In genomic region chr13:25192936-25193335, GRCh38 we compare ENCODE assay signal across 28 cellular contexts. TPM values are rescaled to one million over a fixed set of nuclear protein-coding genes. Genes with fewer than 3 reads are reported as not detected.
A peak's percentile ranks its signal among the peaks of the same experiment; 100 is the strongest.
DNase-seq lines count a peak whose midpoint lies in the region; ATAC-seq and TF ChIP-seq lines count a peak whose summit lies in the region.
"Had no signal": no experiment of that assay in that cellular context is flagged by ENCODE, and none has a peak within 500 bp of the region (broad histone marks: within the 10 kb centered on the region; RNA-seq: fewer than 3 reads in every experiment).

No MANE protein-coding gene starts in this region.

- intact Hi-C loops in uterus (cut with DNase I; ENCODE audit: low total_unique reads) (no loop called here), MCF 10A (cut with micrococcal nuclease) (no loop called here)

- H3K36me3 ChIP-seq in uterus = no peaks in the 10 kb centered on the region
- H3K36me3 ChIP-seq: adrenal gland, thoracic aorta had no signal

- no TSS peak for BruUV-seq in MCF 10A (replicated peaks; lab: Mats Ljungman, UMichigan)

- H3K4me3 ChIP-seq in uterus = no peak overlapping the region
- H3K4me3 ChIP-seq: adrenal gland, thoracic aorta had no signal

- TF ChIP-seq CTCF in uterus (IDR thresholded peaks at IDR 0.05) = no peak
- TF ChIP-seq CTCF in MCF 10A (IDR thresholded peaks at IDR 0.05; ENCODE audit: unreplicated experiment) = no peak

- no peaks in the 10 kb centered on the region for H3K27me3 ChIP-seq in uterus
- H3K27me3 ChIP-seq: adrenal gland had no signal

- no peak for ATAC-seq in stimulated activated naive B cell treated with anti-CD40 and anti-IgM and Interleukin-4, amounts not matched to agents 10 μg/mL and 1 μg/mL and 100 μg/mL, for 72 hours (replicated peaks)
- no peak for ATAC-seq in activated CD4-positive, CD25-positive, alpha-beta regulatory T cell treated with anti-CD3 and anti-CD28 coated beads, Interleukin-2, amount 50 U/mL, for 24 hours
- no peak for ATAC-seq in GM18868 (IDR thresholded peaks at IDR 0.05; ENCODE audit: unreplicated experiment)
- ATAC-seq: CD8-positive, alpha-beta T cell; naive thymus-derived CD8-positive, alpha-beta T cell; SK-N-SH treated with all-trans-retinoic acid at 6 μM for 48 hours had no signal

- no peak overlapping the region for H3K4me3 Mint-ChIP-seq in stimulated activated naive B cell treated with anti-CD40 and anti-IgM and Interleukin-4, amounts not matched to agents 10 μg/mL and 1 μg/mL and 100 μg/mL, for 72 hours
- H3K4me3 Mint-ChIP-seq in MCF 10A (ENCODE audit: unreplicated experiment) = no peak overlapping the region
- H3K4me3 Mint-ChIP-seq: activated CD4-positive, alpha-beta memory T cell treated with anti-CD3 and anti-CD28 coated beads for 36 hours; activated naive CD4-positive, alpha-beta T cell treated with anti-CD3 and anti-CD28 coated beads for 36 hours; B cell; CD8-positive, alpha-beta T cell; naive thymus-derived CD8-positive, alpha-beta T cell; T-helper 1 cell treated with Interleukin-12 subunit alpha and Interleukin-12 subunit beta and Interleukin-4 antibody, amounts not matched to agents 30 μg/mL and 1 μg/mL, for 36 hours had no signal

- CTCF ChIA-PET in MCF 10A (lab: Yijun Ruan, JAX) = interaction anchor here (1.0 kb wide), 1 partner anchor 14 kb away, joined by 3 read pairs; no protein-coding TSS in a partner anchor

- H3K4me1 Mint-ChIP-seq in stimulated activated naive B cell treated with anti-CD40 and anti-IgM and Interleukin-4, amounts not matched to agents 10 μg/mL and 1 μg/mL and 100 μg/mL, for 72 hours = no peaks in the 10 kb centered on the region
- H3K4me1 Mint-ChIP-seq in MCF 10A (ENCODE audit: insufficient read depth, unreplicated experiment) = no peaks in the 10 kb centered on the region
- H3K4me1 Mint-ChIP-seq: B cell had no signal

- no peaks in the 10 kb centered on the region for H3K4me1 ChIP-seq in uterus
- H3K4me1 ChIP-seq: adrenal gland had no signal

- peaks cover 29 to 46% of the 10 kb centered on the region in 2 donors for H3K27me3 Mint-ChIP-seq in stimulated activated naive B cell treated with anti-CD40 and anti-IgM and Interleukin-4, amounts not matched to agents 10 μg/mL and 1 μg/mL and 100 μg/mL, for 72 hours
- peaks cover 53% of the 10 kb centered on the region for H3K27me3 Mint-ChIP-seq in MCF 10A (ENCODE audit: insufficient read depth, unreplicated experiment)

- no peaks in the 10 kb centered on the region for H3K9me3 ChIP-seq in uterus
- H3K9me3 ChIP-seq: adrenal gland, thoracic aorta had no signal

- no peaks in the 10 kb centered on the region for H3K36me3 Mint-ChIP-seq in stimulated activated naive B cell treated with anti-CD40 and anti-IgM and Interleukin-4, amounts not matched to agents 10 μg/mL and 1 μg/mL and 100 μg/mL, for 72 hours
- peaks cover 5% of the 10 kb centered on the region for H3K36me3 Mint-ChIP-seq in MCF 10A (ENCODE audit: insufficient read depth, unreplicated experiment)
- H3K36me3 Mint-ChIP-seq: activated CD4-positive, alpha-beta memory T cell treated with anti-CD3 and anti-CD28 coated beads for 36 hours; CD8-positive, alpha-beta T cell; naive thymus-derived CD8-positive, alpha-beta T cell had no signal

- DNase-seq in NCI-H524 (lab: John Stamatoyannopoulos, UW) = peak; percentile 87 to 96
- peak in 59 of 61 donors; percentile 41 to 94 (median 87) for DNase-seq in caudate nucleus (lab: John Stamatoyannopoulos, UW)
- peak; percentile 96 for DNase-seq in medulla oblongata (ENCODE audit: extremely low spot score)
- no peak for DNase-seq in stimulated activated naive B cell treated with anti-CD40 and anti-IgM and Interleukin-4, amounts not matched to agents 10 μg/mL and 1 μg/mL and 100 μg/mL, for 72 hours
- DNase-seq in uterus = no peak
- DNase-seq in MCF 10A (ENCODE audit: unreplicated experiment) = no peak
- DNase-seq: activated CD4-positive, alpha-beta memory T cell treated with anti-CD3 and anti-CD28 coated beads for 36 hours; activated CD4-positive, alpha-beta T cell treated with anti-CD3 and anti-CD28 coated beads for 1 hour; activated CD8-positive, alpha-beta memory T cell treated with anti-CD3 and anti-CD28 coated beads, Interleukin-2, amount 50 U/mL, for 4 hours; activated naive CD4-positive, alpha-beta T cell treated with anti-CD3 and anti-CD28 coated beads for 36 hours; adrenal gland; CD8-positive, alpha-beta T cell; effector CD4-positive, alpha-beta T cell; naive thymus-derived CD8-positive, alpha-beta T cell; NCI-H146; small intestine; stimulated activated naive CD4-positive, alpha-beta T cell treated with Interleukin-2 at 50 U/mL for 16 hours had no signal

- no peak for TF ChIP-seq POLR2A in uterus (IDR thresholded peaks at IDR 0.05)

- H3K9me3 Mint-ChIP-seq in stimulated activated naive B cell treated with anti-CD40 and anti-IgM and Interleukin-4, amounts not matched to agents 10 μg/mL and 1 μg/mL and 100 μg/mL, for 72 hours = peaks cover 0 to 2% of the 10 kb centered on the region in 2 donors
- no peaks in the 10 kb centered on the region for H3K9me3 Mint-ChIP-seq in MCF 10A (ENCODE audit: unreplicated experiment)
- H3K9me3 Mint-ChIP-seq: activated CD4-positive, alpha-beta memory T cell treated with anti-CD3 and anti-CD28 coated beads for 36 hours; activated naive CD4-positive, alpha-beta T cell treated with anti-CD3 and anti-CD28 coated beads for 36 hours; CD8-positive, alpha-beta T cell; T-helper 1 cell treated with Interleukin-12 subunit alpha and Interleukin-12 subunit beta and Interleukin-4 antibody, amounts not matched to agents 30 μg/mL and 1 μg/mL, for 36 hours had no signal

- peak overlapping the region; percentile 22 for H3K27ac Mint-ChIP-seq in stimulated activated naive B cell treated with anti-CD40 and anti-IgM and Interleukin-4, amounts not matched to agents 10 μg/mL and 1 μg/mL and 100 μg/mL, for 72 hours
- H3K27ac Mint-ChIP-seq in MCF 10A (ENCODE audit: low read depth, unreplicated experiment) = no peak overlapping the region
- H3K27ac Mint-ChIP-seq: activated CD4-positive, alpha-beta memory T cell treated with anti-CD3 and anti-CD28 coated beads for 36 hours; activated naive CD4-positive, alpha-beta T cell treated with anti-CD3 and anti-CD28 coated beads for 36 hours; B cell; CD8-positive, alpha-beta T cell; naive thymus-derived CD8-positive, alpha-beta T cell; T-helper 1 cell treated with Interleukin-12 subunit alpha and Interleukin-12 subunit beta and Interleukin-4 antibody, amounts not matched to agents 30 μg/mL and 1 μg/mL, for 36 hours had no signal

- POLR2A ChIA-PET in MCF 10A (lab: Yijun Ruan, JAX) = no interaction called here

- H3K27ac ChIP-seq in caudate nucleus (ENCODE audit: low read depth, low read length) = peak overlapping the region; percentile 98
- H3K27ac ChIP-seq in uterus = no peak overlapping the region
- H3K27ac ChIP-seq: adrenal gland, thoracic aorta had no signal

RNA-seq across cellular contexts. Expression of gene AMER2, which starts 20.8 kb away (rescaled TPM):
- 1 to 10 TPM in 1 of 4 donors, under 1 TPM in 1, not detected in 2; 0.09 to 2.4 TPM for total RNA-seq in uterus
- not detected in 2 replicates for total RNA-seq in MCF 10A (2022)
- total RNA-seq: activated CD4-positive, alpha-beta memory T cell treated with anti-CD3 and anti-CD28 coated beads for 36 hours; activated naive CD4-positive, alpha-beta T cell treated with anti-CD3 and anti-CD28 coated beads for 36 hours; B cell; CD8-positive, alpha-beta T cell; glomerular endothelial cell; H4; liver; naive thymus-derived CD8-positive, alpha-beta T cell; OCI-LY7; renal cortical epithelial cell; thoracic aorta had no signal

Comparison
In these comparisons a context has a peak if more than half of its experiments do, and no peak if none do; other contexts are left out.
1. DNase-seq: peak in NCI-H524 (2 of 2), caudate nucleus (59 of 61) and medulla oblongata (single experiment); none in stimulated activated naive B cell treated with anti-CD40 and anti-IgM and Interleukin-4, amounts not matched to agents 10 μg/mL and 1 μg/mL and 100 μg/mL, for 72 hours (single experiment), uterus (0 of 2) and MCF 10A (single experiment).